9 cellular contexts compared by ENCODE assay signal in genomic region chr5:40570408-40571129, GRCh38.
DNase-seq lines count a peak whose midpoint lies in the region; ATAC-seq, FAIRE-seq and TF ChIP-seq lines count a peak whose summit lies in the region.
"Had no signal": no experiment of that assay in that cellular context is flagged by ENCODE, and none has a peak within 500 bp of the region (broad histone marks: within the 10 kb centered on the region; RNA-seq: fewer than 3 reads in every experiment).

No MANE protein-coding gene starts in this region.

- no peak overlapping the region for H3K4me3 ChIP-seq in cardiac fibroblast (replicated peaks in 1 of 2; ENCODE audit: low read depth in 2 of 2, low read length in 2 of 2)

- H2BK120ac ChIP-seq in H9 (ENCODE audit: low read depth, low read length, poor library complexity, severe bottlenecking): no peak overlapping the region

- no peak overlapping the region for H4K8ac ChIP-seq in H9 (replicated peaks; ENCODE audit: insufficient read length, low read depth, low read length)

- no peaks in the 10 kb centered on the region for H4K20me1 ChIP-seq in H9 (ENCODE audit: control insufficient read depth, insufficient read depth, insufficient read length)

- no peak overlapping the region for H2BK20ac ChIP-seq in H9 (ENCODE audit: low read depth, low read length, poor library complexity, severe bottlenecking)

- no peak overlapping the region for H4K5ac ChIP-seq in H9 (ENCODE audit: insufficient read length, low read depth, low read length)

- CTCF ChIA-PET in CD4-positive, alpha-beta T cell (lab: Charles Lee): no interaction called here

- H3K79me2 ChIP-seq in H9 (ENCODE audit: insufficient read depth, low read length): no peaks in the 10 kb centered on the region
- H3K79me2 ChIP-seq: parathyroid adenoma had no signal

- H3K9ac ChIP-seq in H9 (ENCODE audit: extremely low read depth, insufficient read length, low read length): no peak overlapping the region
- H3K9ac ChIP-seq: parathyroid adenoma had no signal

- no peak overlapping the region for H3K14ac ChIP-seq in H9 (ENCODE audit: insufficient read depth, low read length)

- H3K79me1 ChIP-seq in H9 (ENCODE audit: insufficient read depth, low read depth, low read length, poor library complexity, severe bottlenecking): no peaks in the 10 kb centered on the region

- peak overlapping the region; percentile 13 for H3K27ac Mint-ChIP-seq in activated naive CD8-positive, alpha-beta T cell
- H3K27ac Mint-ChIP-seq in activated naive CD8-positive, alpha-beta T cell treated with anti-CD3 and anti-CD28 coated beads for 36 hours: no peak overlapping the region
- no peak overlapping the region for H3K27ac Mint-ChIP-seq in H9
- no peak overlapping the region for H3K27ac Mint-ChIP-seq in CD4-positive, alpha-beta T cell

- H3K27me3 Mint-ChIP-seq in activated naive CD8-positive, alpha-beta T cell: no peaks in the 10 kb centered on the region
- no peaks in the 10 kb centered on the region for H3K27me3 Mint-ChIP-seq in activated naive CD8-positive, alpha-beta T cell treated with anti-CD3 and anti-CD28 coated beads for 36 hours
- H3K27me3 Mint-ChIP-seq in H9 (ENCODE audit: low read depth): no peaks in the 10 kb centered on the region
- no peaks in the 10 kb centered on the region for H3K27me3 Mint-ChIP-seq in CD4-positive, alpha-beta T cell

- H3K36me3 Mint-ChIP-seq in activated naive CD8-positive, alpha-beta T cell: no peaks in the 10 kb centered on the region
- H3K36me3 Mint-ChIP-seq in activated naive CD8-positive, alpha-beta T cell treated with anti-CD3 and anti-CD28 coated beads for 36 hours: peaks cover 3% of the 10 kb centered on the region
- no peaks in the 10 kb centered on the region; a peak in 1 of 7 replicates for H3K36me3 Mint-ChIP-seq in H9 (ENCODE audit: insufficient read depth in 1 of 3, low read depth in 3 of 3)
- no peaks in the 10 kb centered on the region for H3K36me3 Mint-ChIP-seq in CD4-positive, alpha-beta T cell (ENCODE audit: low read depth)

- H2AK5ac ChIP-seq in H9 (ENCODE audit: insufficient read length, low read length): no peak overlapping the region

- H3K23me2 ChIP-seq in H9 (ENCODE audit: insufficient read length, low read depth, low read length, poor library complexity, severe bottlenecking): no peaks in the 10 kb centered on the region

- no peak overlapping the region for H3K18ac ChIP-seq in H9 (ENCODE audit: insufficient read length, low read depth, low read length)

- H3K4me2 ChIP-seq in H9 (ENCODE audit: insufficient read depth, insufficient read length, low read length): no peak overlapping the region

- no peak for TF ChIP-seq CTCF in cardiac fibroblast (IDR thresholded peaks at IDR 0.05; ENCODE audit: low read depth, low read length)
- no peak for TF ChIP-seq CTCF in H9 (conservative IDR thresholded peaks at IDR 0.05)
- no peak for TF ChIP-seq CTCF in CD4-positive, alpha-beta T cell (IDR thresholded peaks at IDR 0.05)

- no peak for DNase-seq in activated naive CD8-positive, alpha-beta T cell treated with anti-CD3 and anti-CD28 coated beads for 36 hours
- peak; percentile 45 to 94 for DNase-seq in cardiac fibroblast (ENCODE audit: low read depth in 2 of 2)
- peak; percentile 25 for DNase-seq in urothelium cell line (ENCODE audit: low spot score)
- no peak for DNase-seq in H9
- DNase-seq in CD4-positive, alpha-beta T cell: no peak
- no peak for DNase-seq in DMS153 treated with DMSO at 0.1 percent for 48 hours (lab: John Stamatoyannopoulos, UW; ENCODE audit: unreplicated experiment)

- no peak overlapping the region for H2BK15ac ChIP-seq in H9 (ENCODE audit: low read depth, low read length)

- WGBS in H9 (ENCODE audit: extremely low coverage, insufficient read length, low lambda C conversion rate): no CpG with 5 or more reads among the region's 2 CpGs

- H3K9me3 ChIP-seq in H9 (ENCODE audit: control insufficient read depth, low read depth, low read length): no peaks in the 10 kb centered on the region
- no peaks in the 10 kb centered on the region for H3K9me3 ChIP-seq in CD4-positive, alpha-beta T cell (ENCODE audit: control insufficient read depth, low read length)

- H2AFZ ChIP-seq in H9 (ENCODE audit: low read length): no peak overlapping the region
- H2AFZ ChIP-seq: parathyroid adenoma had no signal

- no peak overlapping the region for H3K27ac ChIP-seq in H9 (ENCODE audit: insufficient read length, low read depth, low read length)
- H3K27ac ChIP-seq in CD4-positive, alpha-beta T cell (ENCODE audit: low read depth, low read length): no peak overlapping the region
- H3K27ac ChIP-seq: parathyroid adenoma had no signal

- H2BK5ac ChIP-seq in H9 (ENCODE audit: insufficient read length, low read length): no peak overlapping the region

- no peaks in the 10 kb centered on the region for H3K9me3 Mint-ChIP-seq in activated naive CD8-positive, alpha-beta T cell (ENCODE audit: low read depth)
- H3K9me3 Mint-ChIP-seq in activated naive CD8-positive, alpha-beta T cell treated with anti-CD3 and anti-CD28 coated beads for 36 hours: no peaks in the 10 kb centered on the region
- no peaks in the 10 kb centered on the region for H3K9me3 Mint-ChIP-seq in H9
- H3K9me3 Mint-ChIP-seq in CD4-positive, alpha-beta T cell: no peaks in the 10 kb centered on the region

- H3K27me3 ChIP-seq in H9 (ENCODE audit: insufficient read depth, low read length): no peaks in the 10 kb centered on the region; the same call in 1 of the 2 replicates
- H3K27me3 ChIP-seq in CD4-positive, alpha-beta T cell (ENCODE audit: control insufficient read depth, insufficient read depth, low read length): no peaks in the 10 kb centered on the region

- peak; percentile 75 for FAIRE-seq in urothelium cell line (lab: Jason Lieb, UNC)

- H2BK12ac ChIP-seq in H9 (ENCODE audit: insufficient read length, low read depth, low read length): no peak overlapping the region

- no peak overlapping the region for H3K4ac ChIP-seq in H9 (ENCODE audit: low read depth, low read length)

- peak; percentile 93 for ATAC-seq in HG03060 (IDR thresholded peaks at IDR 0.05; ENCODE audit: low read depth, unreplicated experiment)
- no peak for ATAC-seq in CD4-positive, alpha-beta T cell (ENCODE audit: poor library complexity)

- POLR2A ChIA-PET in CD4-positive, alpha-beta T cell (lab: Charles Lee): interaction anchor here (0.9 kb wide), 1 partner anchor 82 kb away, joined by 4 read pairs; no protein-coding TSS in a partner anchor

- H3T11ph ChIP-seq in H9 (ENCODE audit: low read length): no peak overlapping the region

- H3K56ac ChIP-seq in H9 (ENCODE audit: insufficient read length, low read depth, low read length): no peak overlapping the region

- H3K23ac ChIP-seq in H9 (ENCODE audit: insufficient read length, low read depth, low read length): no peak overlapping the region

- peaks cover 13% of the 10 kb centered on the region for H3K4me1 Mint-ChIP-seq in activated naive CD8-positive, alpha-beta T cell (ENCODE audit: low read depth)
- peaks cover 11% of the 10 kb centered on the region for H3K4me1 Mint-ChIP-seq in activated naive CD8-positive, alpha-beta T cell treated with anti-CD3 and anti-CD28 coated beads for 36 hours
- no peaks in the 10 kb centered on the region for H3K4me1 Mint-ChIP-seq in H9
- peaks cover 2% of the 10 kb centered on the region for H3K4me1 Mint-ChIP-seq in CD4-positive, alpha-beta T cell (ENCODE audit: low read depth)

- H4K91ac ChIP-seq in H9 (ENCODE audit: insufficient read length, low read depth, low read length): no peak overlapping the region

- no peak overlapping the region for H3K4me3 Mint-ChIP-seq in activated naive CD8-positive, alpha-beta T cell
- H3K4me3 Mint-ChIP-seq in activated naive CD8-positive, alpha-beta T cell treated with anti-CD3 and anti-CD28 coated beads for 36 hours: no peak overlapping the region
- H3K4me3 Mint-ChIP-seq in H9: no peak overlapping the region
- no peak overlapping the region for H3K4me3 Mint-ChIP-seq in CD4-positive, alpha-beta T cell

- intact Hi-C loops in CD4-positive, alpha-beta T cell (cut with DNase I, micrococcal nuclease): no loop called here

- no peaks in the 10 kb centered on the region for H3K4me1 ChIP-seq in H9 (ENCODE audit: insufficient read depth, low read length)
- H3K4me1 ChIP-seq: parathyroid adenoma had no signal

Comparison
In these comparisons a context has a peak if more than half of its experiments do, and no peak if none do; other contexts are left out.
1. DNase-seq: peak in cardiac fibroblast (2 of 2) and urothelium cell line (single experiment); none in activated naive CD8-positive, alpha-beta T cell treated with anti-CD3 and anti-CD28 coated beads for 36 hours (single experiment), H9 (single experiment), CD4-positive, alpha-beta T cell (0 of 10) and DMS153 treated with DMSO at 0.1 percent for 48 hours (single experiment).